Comparison of ENCODE assay signal across 8 cellular contexts in genomic region chr18:27750014-27750413, GRCh38.
DNase-seq lines count a peak whose midpoint lies in the region; ATAC-seq and TF ChIP-seq lines count a peak whose summit lies in the region.

No MANE protein-coding gene starts in this region.

- no peak overlapping the region for H3K27ac ChIP-seq in PC-9
- H3K27ac ChIP-seq in psoas muscle, result no peak overlapping the region

- BruUV-seq in PC-9 (replicated peaks; lab: Mats Ljungman, UMichigan), result no TSS peak

- POLR2A ChIA-PET in HEK293T (lab: Yijun Ruan, JAX) (no interaction called here), PC-9 (lab: Charles Lee; ENCODE audit: unreplicated experiment) (no interaction called here)

- H3K9me3 ChIP-seq in PC-9 (ENCODE audit: insufficient read depth, low read depth) (no peaks in the 10 kb centered on the region), psoas muscle (no peaks in the 10 kb centered on the region)

- WGBS in psoas muscle, 3 donors, result 1 to 2% (median 2%) methylated on average over 3 of the region's 3 CpGs

- peak; percentile 47 for DNase-seq in Ammon's horn (ENCODE audit: low spot score)
- DNase-seq in HEK293T (ENCODE audit: extremely low spot score), result peak; percentile 66
- peak; percentile 2 to 33 for DNase-seq in PC-9
- DNase-seq in fibroblast of peridontal ligament (ENCODE audit: extremely low read depth), result peak; percentile 67
- DNase-seq in psoas muscle, result no peak
- DNase-seq in activated CD8-positive, alpha-beta memory T cell treated with anti-CD3 and anti-CD28 coated beads, Interleukin-2, amount 50 U/mL, for 48 hours, result no peak

- no peaks in the 10 kb centered on the region for H4K20me1 ChIP-seq in PC-9 (ENCODE audit: insufficient read depth)

- intact Hi-C loops in PC-9 (cut with micrococcal nuclease; ENCODE audit: unreplicated experiment), result no loop called here
- intact Hi-C loops in psoas muscle (cut with DNase I), result loop anchor here (5.0 to 10.0 kb wide), 5 partner anchors 143 to 733 kb away; no protein-coding TSS in a partner anchor

- TF ChIP-seq CTCF in PC-9 (conservative IDR thresholded peaks at IDR 0.05), result peak; percentile 27; the same call in 1 of the 2 replicates
- TF ChIP-seq CTCF in psoas muscle (IDR thresholded peaks at IDR 0.05), result peak; percentile 57

- no peaks in the 10 kb centered on the region for H3K9me2 ChIP-seq in PC-9 (ENCODE audit: insufficient read depth)

- H3K27me3 ChIP-seq in PC-9 (ENCODE audit: insufficient read depth, low read depth), result no peaks in the 10 kb centered on the region
- H3K27me3 ChIP-seq in psoas muscle (ENCODE audit: insufficient read depth in 3 of 3, low read length in 2 of 3), result no peaks in the 10 kb centered on the region

- ATAC-seq in psoas muscle, result peak in 2 of 4 donors; percentile 67 to 74
- ATAC-seq in HG02623 (IDR thresholded peaks at IDR 0.05; ENCODE audit: unreplicated experiment), result no peak
- ATAC-seq in GM21367 (IDR thresholded peaks at IDR 0.05; ENCODE audit: unreplicated experiment), result no peak

- CTCF ChIA-PET in HEK293T (lab: Yijun Ruan, JAX), result interaction anchor here (0.5 to 2.8 kb wide), 16 partner anchors 9 to 584 kb away, joined by 3 to 37 read pairs (median 3); no protein-coding TSS in a partner anchor
- CTCF ChIA-PET in PC-9 (lab: Charles Lee), result no interaction called here

- H3K4me3 ChIP-seq in PC-9, result no peak overlapping the region
- no peak overlapping the region for H3K4me3 ChIP-seq in psoas muscle

- no peak overlapping the region for H3K4me2 ChIP-seq in PC-9

- no peak overlapping the region for H2AFZ ChIP-seq in PC-9

- H3K4me1 ChIP-seq in PC-9 (replicated peaks; ENCODE audit: insufficient read depth) (no peaks in the 10 kb centered on the region), psoas muscle (no peaks in the 10 kb centered on the region)

- H3K36me3 ChIP-seq in PC-9 (ENCODE audit: low read depth) (no peaks in the 10 kb centered on the region), psoas muscle (ENCODE audit: insufficient read depth in 1 of 2, low read depth in 1 of 2) (no peaks in the 10 kb centered on the region)

- no peaks in the 10 kb centered on the region for H3K79me2 ChIP-seq in PC-9 (ENCODE audit: low read depth)

- no peaks in the 10 kb centered on the region for H3F3A ChIP-seq in PC-9 (ENCODE audit: insufficient read depth, low read depth)

TF ChIP-seq in HEK293T, 16 proteins besides CTCF, POLR2A, EP300 and RAD21:
- peak; percentile 71 for TF ChIP-seq PKNOX1 (IDR thresholded peaks at IDR 0.05)
- no peak for TF ChIP-seq ARNT (IDR thresholded peaks at IDR 0.05)
- TF ChIP-seq FOXA1 (IDR thresholded peaks at IDR 0.05), result no peak
- TF ChIP-seq FOXM1 (IDR thresholded peaks at IDR 0.05; ENCODE audit: borderline replicate concordance), result no peak

Comparison
In these comparisons a context has a peak if more than half of its experiments do, and no peak if none do; other contexts are left out.
1. DNase-seq: peak in Ammon's horn (single experiment), HEK293T (single experiment), PC-9 (2 of 2) and fibroblast of peridontal ligament (single experiment); none in psoas muscle (0 of 2) and activated CD8-positive, alpha-beta memory T cell treated with anti-CD3 and anti-CD28 coated beads, Interleukin-2, amount 50 U/mL, for 48 hours (single experiment).